In genomic region chr2:100980046-100980445, GRCh38 we compare ENCODE assay signal across 16 cellular contexts. TPM values are rescaled to one million over a fixed set of nuclear protein-coding genes. Genes with fewer than 3 reads are reported as not detected.
DNase-seq lines count a peak whose midpoint lies in the region; ATAC-seq and TF ChIP-seq lines count a peak whose summit lies in the region.
"Had no signal": no experiment of that assay in that cellular context is flagged by ENCODE, and none has a peak within 500 bp of the region (broad histone marks: within the 10 kb centered on the region; RNA-seq: fewer than 3 reads in every experiment).

No MANE protein-coding gene starts in this region.

- H4K91ac ChIP-seq in trophoblast cell (ENCODE audit: low read depth, low read length): peak overlapping the region; percentile 58

- H2BK12ac ChIP-seq in trophoblast cell (ENCODE audit: low read length): peak overlapping the region; percentile 61

- no peak for ATAC-seq in GM23338
- ATAC-seq in upper lobe of right lung: no peak
- ATAC-seq in HG03571 (IDR thresholded peaks at IDR 0.05; ENCODE audit: unreplicated experiment): no peak
- ATAC-seq: CD8-positive, alpha-beta T cell had no signal

- H4K20me1 ChIP-seq in GM23338 (replicated peaks; ENCODE audit: insufficient read depth) (no peaks in the 10 kb centered on the region), neural progenitor cell (ENCODE audit: low read depth) (no peaks in the 10 kb centered on the region)

- no peak overlapping the region for H2AK5ac ChIP-seq in trophoblast cell (ENCODE audit: low read length)

- no peak overlapping the region for H4K12ac ChIP-seq in trophoblast cell (ENCODE audit: low read depth, low read length)

- H3K4me2 ChIP-seq in GM23338 (no peak overlapping the region), trophoblast cell (ENCODE audit: low read length) (no peak overlapping the region), neural progenitor cell (no peak overlapping the region)

- H3K9me3 ChIP-seq in trophoblast cell (ENCODE audit: insufficient read depth, low read depth, low read length) (no peaks in the 10 kb centered on the region), upper lobe of right lung (no peaks in the 10 kb centered on the region), neural progenitor cell (ENCODE audit: low read depth) (no peaks in the 10 kb centered on the region)

- intact Hi-C loops in upper lobe of right lung (cut with DNase I): loop anchor here (5.0 kb wide), 1 partner anchor 258 kb away; no protein-coding TSS in a partner anchor

- H3K79me1 ChIP-seq in trophoblast cell (ENCODE audit: low read length): peaks cover 39% of the 10 kb centered on the region

- 100% methylated on average over 1 of the region's 12 CpGs for WGBS in trophoblast cell (ENCODE audit: extremely low coverage, insufficient coverage, insufficient read length)

- no peak overlapping the region for H2BK120ac ChIP-seq in trophoblast cell (ENCODE audit: insufficient read depth, low read length, poor library complexity)

- no peak overlapping the region for H3K27ac Mint-ChIP-seq in GM23338
- H3K27ac Mint-ChIP-seq in endothelial cell (ENCODE audit: unreplicated experiment): peak overlapping the region; percentile 36
- no peak overlapping the region for H3K27ac Mint-ChIP-seq in neural progenitor cell
- H3K27ac Mint-ChIP-seq: B cell; CD8-positive, alpha-beta T cell had no signal

- H3K36me3 Mint-ChIP-seq in GM23338 (ENCODE audit: low read depth) (no peaks in the 10 kb centered on the region), endothelial cell (ENCODE audit: low read depth, unreplicated experiment) (peaks cover 46% of the 10 kb centered on the region), neural progenitor cell (no peaks in the 10 kb centered on the region)

- peaks cover 6% of the 10 kb centered on the region; the same call in 1 of the 2 replicates for H3K4me1 ChIP-seq in GM23338 (ENCODE audit: insufficient read depth)
- peaks cover 45 to 47% of the 10 kb centered on the region in 2 experiments for H3K4me1 ChIP-seq in trophoblast cell (ENCODE audit: control insufficient read depth in 1 of 2, insufficient read depth in 2 of 2, low read length in 2 of 2)
- no peaks in the 10 kb centered on the region for H3K4me1 ChIP-seq in upper lobe of right lung
- peaks cover 18% of the 10 kb centered on the region for H3K4me1 ChIP-seq in neural progenitor cell

- H3K4me3 Mint-ChIP-seq in GM23338 (no peak overlapping the region), endothelial cell (ENCODE audit: unreplicated experiment) (no peak overlapping the region), neural progenitor cell (no peak overlapping the region)
- H3K4me3 Mint-ChIP-seq: B cell; CD8-positive, alpha-beta T cell had no signal

- H3K27ac ChIP-seq in GM23338 (ENCODE audit: low read depth) (no peak overlapping the region), trophoblast cell (ENCODE audit: low read depth, low read length) (no peak overlapping the region), upper lobe of right lung (no peak overlapping the region), neural progenitor cell (no peak overlapping the region)
- H3K27ac ChIP-seq: C4-2B, GM23248 had no signal

- no peak overlapping the region for H3K9ac ChIP-seq in trophoblast cell (ENCODE audit: low read length)
- no peak overlapping the region for H3K9ac ChIP-seq in neural progenitor cell
- H3K9ac ChIP-seq: GM23248 had no signal

- H3K4me1 Mint-ChIP-seq in GM23338: peaks cover 22% of the 10 kb centered on the region
- H3K4me1 Mint-ChIP-seq in endothelial cell (ENCODE audit: unreplicated experiment): peaks cover 39% of the 10 kb centered on the region
- peaks cover 37% of the 10 kb centered on the region for H3K4me1 Mint-ChIP-seq in neural progenitor cell

- H3K79me2 ChIP-seq in GM23338 (replicated peaks; ENCODE audit: insufficient read depth) (no peaks in the 10 kb centered on the region), trophoblast cell (ENCODE audit: control insufficient read depth, insufficient read depth, low read length, poor library complexity) (peaks cover 2% of the 10 kb centered on the region), neural progenitor cell (ENCODE audit: low read depth) (no peaks in the 10 kb centered on the region)

- no peak overlapping the region for H2BK5ac ChIP-seq in trophoblast cell (ENCODE audit: low read depth, low read length, poor library complexity)

- no peaks in the 10 kb centered on the region; the same call in 1 of the 2 replicates for H3K36me3 ChIP-seq in GM23338 (ENCODE audit: insufficient read depth)
- H3K36me3 ChIP-seq in trophoblast cell (ENCODE audit: control insufficient read depth in 1 of 2, insufficient read depth in 2 of 2, low read length in 2 of 2): no peaks in the 10 kb centered on the region
- H3K36me3 ChIP-seq in upper lobe of right lung: no peaks in the 10 kb centered on the region
- no peaks in the 10 kb centered on the region for H3K36me3 ChIP-seq in neural progenitor cell

- no peak overlapping the region for H2AFZ ChIP-seq in GM23338
- no peak overlapping the region for H2AFZ ChIP-seq in trophoblast cell (ENCODE audit: insufficient read depth, low read length, poor library complexity)
- no peak overlapping the region for H2AFZ ChIP-seq in neural progenitor cell (replicated peaks)
- H2AFZ ChIP-seq: GM23248 had no signal

- no peaks in the 10 kb centered on the region for H3K9me3 Mint-ChIP-seq in GM23338
- no peaks in the 10 kb centered on the region for H3K9me3 Mint-ChIP-seq in endothelial cell (ENCODE audit: unreplicated experiment)
- H3K9me3 Mint-ChIP-seq in neural progenitor cell: no peaks in the 10 kb centered on the region
- H3K9me3 Mint-ChIP-seq: CD8-positive, alpha-beta T cell had no signal

- H3K4me3 ChIP-seq in GM23338: no peak overlapping the region
- H3K4me3 ChIP-seq in trophoblast cell (ENCODE audit: low read depth, low read length): no peak overlapping the region
- no peak overlapping the region for H3K4me3 ChIP-seq in upper lobe of right lung
- H3K4me3 ChIP-seq in neural progenitor cell: no peak overlapping the region
- H3K4me3 ChIP-seq: GM23248 had no signal

- H3K27me3 Mint-ChIP-seq in GM23338 (ENCODE audit: insufficient read depth, low read depth, poor library complexity) (peaks cover 2% of the 10 kb centered on the region), endothelial cell (ENCODE audit: unreplicated experiment) (peaks cover 3% of the 10 kb centered on the region), neural progenitor cell (ENCODE audit: insufficient read depth, low read depth) (peaks cover under 1% of the 10 kb centered on the region)

- no peak overlapping the region for H3K18ac ChIP-seq in trophoblast cell (ENCODE audit: low read length)

- no peak overlapping the region for H4K8ac ChIP-seq in trophoblast cell (ENCODE audit: low read depth, low read length)

- peak; percentile 56 for DNase-seq in GM23338 (ENCODE audit: low spot score)
- no peak for DNase-seq in endothelial cell (ENCODE audit: low spot score)
- peak in 1 of 2 donors; percentile 57 for DNase-seq in trophoblast cell
- peak; percentile 18 for DNase-seq in upper lobe of right lung
- no peak for DNase-seq in activated CD8-positive, alpha-beta memory T cell treated with anti-CD3 and anti-CD28 coated beads, Interleukin-2, amount 50 U/mL, for 48 hours
- no peak for DNase-seq in neural progenitor cell (ENCODE audit: low spot score)
- DNase-seq: CD8-positive, alpha-beta T cell; COR-L47; DMS153; DMS79 treated with DMSO at 0.1 percent for 48 hours; EL; GM23248; H7 had no signal

- TF ChIP-seq CTCF in GM23338 (conservative IDR thresholded peaks at IDR 0.05; ENCODE audit: low read depth in 2 of 2): no peak
- no peak for TF ChIP-seq CTCF in endothelial cell (IDR thresholded peaks at IDR 0.05; ENCODE audit: unreplicated experiment)
- TF ChIP-seq CTCF in upper lobe of right lung (IDR thresholded peaks at IDR 0.05): no peak
- TF ChIP-seq CTCF in neural progenitor cell (IDR thresholded peaks at IDR 0.05): no peak

- H3K27me3 ChIP-seq in GM23338 (ENCODE audit: insufficient read depth): no peaks in the 10 kb centered on the region
- H3K27me3 ChIP-seq in trophoblast cell (ENCODE audit: insufficient read depth, low read length): no peaks in the 10 kb centered on the region
- H3K27me3 ChIP-seq in upper lobe of right lung: no peaks in the 10 kb centered on the region
- H3K27me3 ChIP-seq in neural progenitor cell: no peaks in the 10 kb centered on the region

- H3K4ac ChIP-seq in trophoblast cell (ENCODE audit: low read depth, low read length): no peak overlapping the region

- H3K14ac ChIP-seq in trophoblast cell (ENCODE audit: low read length): no peak overlapping the region

- no peaks in the 10 kb centered on the region for H3K9me2 ChIP-seq in GM23338 (ENCODE audit: insufficient read depth)

- no peak overlapping the region for H3K23ac ChIP-seq in trophoblast cell (ENCODE audit: low read length)

- H3F3A ChIP-seq in GM23338 (replicated peaks; ENCODE audit: low read depth) (no peaks in the 10 kb centered on the region), neural progenitor cell (ENCODE audit: low read depth) (peaks cover 12% of the 10 kb centered on the region)

TF ChIP-seq in GM23338, 12 proteins besides CTCF, POLR2A, EP300 and RAD21 (continues in another document):
- TF ChIP-seq POLR2AphosphoS5 (IDR thresholded peaks at IDR 0.05; ENCODE audit: low read depth) (no peak), ZNF331 (CRISPR knock-in tag; IDR thresholded peaks at IDR 0.05; ENCODE audit: low read depth) (no peak), CREB1 (CRISPR knock-in tag; IDR thresholded peaks at IDR 0.05; ENCODE audit: low read depth) (no peak)

RNA-seq across cellular contexts. Expression of gene RPL31, which starts 22.0 kb away (rescaled TPM):
- total RNA-seq in GM23338 (2014; rRNA removed; shearing (Covaris generic)): 819 and 926 TPM in 2 replicates
- polyA plus RNA-seq in GM23338 (2016; fragmentation: Nextera tagmentation; extraction: Ambion mirVana): 3,213 and 3,415 TPM in 2 replicates
- total RNA-seq in endothelial cell (ENCODE audit: unreplicated experiment) (1,589 TPM), upper lobe of right lung (1,071 TPM), neural progenitor cell (ENCODE audit: low replicate concordance) (2,151 and 2,596 TPM in 2 replicates)
- polyA plus RNA-seq in trophoblast cell (2013): 1,205 and 1,283 TPM in 2 replicates

Comparison
In these comparisons a context has a peak if more than half of its experiments do, and no peak if none do; other contexts are left out.
1. DNase-seq: peak in GM23338 (single experiment) and upper lobe of right lung (single experiment); none in endothelial cell (single experiment), activated CD8-positive, alpha-beta memory T cell treated with anti-CD3 and anti-CD28 coated beads, Interleukin-2, amount 50 U/mL, for 48 hours (single experiment) and neural progenitor cell (single experiment).